In genomic region chr2:219473511-219473910, GRCh38 we compare ENCODE assay signal across 1 cellular context.
TF ChIP-seq lines count a peak whose summit lies in the region.

No MANE protein-coding gene starts in this region.

TF ChIP-seq in H1, 55 proteins besides CTCF, POLR2A, EP300 and RAD21:
- TF ChIP-seq EGR1 (IDR thresholded peaks at IDR 0.05; ENCODE audit: borderline replicate concordance, low read depth, low read length) (no peak), KDM5A (IDR thresholded peaks at IDR 0.05; ENCODE audit: low read length) (no peak), TEAD4 (IDR thresholded peaks at IDR 0.05; ENCODE audit: low read depth, low read length) (no peak), GTF2F1 (IDR thresholded peaks at IDR 0.05; ENCODE audit: borderline replicate concordance, low read depth, low read length) (no peak), BCL11A (IDR thresholded peaks at IDR 0.05; ENCODE audit: low read depth in 2 of 2, low read length in 2 of 2) (no peak), FOSL1 (IDR thresholded peaks at IDR 0.05; ENCODE audit: insufficient read depth, low read depth, low read length) (no peak), CREB1 (IDR thresholded peaks at IDR 0.05) (no peak), KDM1A (IDR thresholded peaks at IDR 0.05; ENCODE audit: borderline replicate concordance, low read length) (no peak), SIRT6 (IDR thresholded peaks at IDR 0.05; ENCODE audit: low read length) (no peak), JUND (IDR thresholded peaks at IDR 0.05; ENCODE audit: low read length) (no peak), POU5F1 (IDR thresholded peaks at IDR 0.05; ENCODE audit: low read depth, low read length) (no peak)
- TF ChIP-seq, protein P1, sequence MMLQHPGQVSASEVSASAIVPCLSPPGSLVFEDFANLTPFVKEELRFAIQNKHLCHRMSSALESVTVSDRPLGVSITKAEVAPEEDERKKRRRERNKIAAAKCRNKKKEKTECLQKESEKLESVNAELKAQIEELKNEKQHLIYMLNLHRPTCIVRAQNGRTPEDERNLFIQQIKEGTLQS (IDR thresholded peaks at IDR 0.05; ENCODE audit: insufficient read depth, low read depth, low read length): no peak
- TF ChIP-seq, protein P2, sequence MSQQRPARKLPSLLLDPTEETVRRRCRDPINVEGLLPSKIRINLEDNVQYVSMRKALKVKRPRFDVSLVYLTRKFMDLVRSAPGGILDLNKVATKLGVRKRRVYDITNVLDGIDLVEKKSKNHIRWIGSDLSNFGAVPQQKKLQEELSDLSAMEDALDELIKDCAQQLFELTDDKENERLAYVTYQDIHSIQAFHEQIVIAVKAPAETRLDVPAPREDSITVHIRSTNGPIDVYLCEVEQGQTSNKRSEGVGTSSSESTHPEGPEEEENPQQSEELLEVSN (IDR thresholded peaks at IDR 0.05): no peak
